ENCODE assay signal across 23 cellular contexts in genomic region chr10:11043446-11044127, GRCh38.
"Had no signal": no experiment of that assay in that cellular context is flagged by ENCODE, and none has a peak within 500 bp of the region (broad histone marks: within the 10 kb centered on the region; RNA-seq: fewer than 3 reads in every experiment).

No MANE protein-coding gene starts in this region.

- FAIRE-seq: endometrium, frontal cortex had no signal

- DNase-seq: effector CD8-positive, alpha-beta T cell; islet precursor cell; left lung; mesenchymal stem cell; midbrain; naive B cell; sigmoid colon; stimulated activated CD4-positive, alpha-beta T cell treated with anti-CD3 and anti-CD28 coated beads, Interleukin-2, amount 100 ng/mL, for 24 hours; stimulated activated CD4-positive, alpha-beta T cell treated with anti-CD3 and anti-CD28 coated beads, Interleukin-4, amount 100 ng/mL, for 4 hours; stimulated activated naive B cell treated with anti-CD40 and anti-IgM and Interleukin-4, amounts not matched to agents 10 μg/mL and 1 μg/mL and 100 μg/mL, for 72 hours; stimulated activated naive CD8-positive, alpha-beta T cell treated with anti-CD3 and anti-CD28 coated beads, Interleukin-15, amount 100 ng/mL, for 72 hours; testis; upper lobe of right lung had no signal

- ATAC-seq: esophagus mucosa; left lung; stimulated activated naive B cell treated with anti-CD40 and anti-IgM and Interleukin-4, amounts not matched to agents 10 μg/mL and 1 μg/mL and 100 μg/mL, for 72 hours; stimulated activated naive CD8-positive, alpha-beta T cell treated with anti-CD3 and anti-CD28 coated beads, Interleukin-15, amount 100 ng/mL, for 72 hours; upper lobe of right lung had no signal

- H3K27ac ChIP-seq: coronary artery, left lung, neutrophil, sigmoid colon, skin epidermis, testis, upper lobe of right lung, vagina had no signal

- H3K4me3 Mint-ChIP-seq: naive B cell; nephron; stimulated activated naive B cell treated with anti-CD40 and anti-IgM and Interleukin-4, amounts not matched to agents 10 μg/mL and 1 μg/mL and 100 μg/mL, for 72 hours; stimulated activated naive CD8-positive, alpha-beta T cell treated with anti-CD3 and anti-CD28 coated beads, Interleukin-15, amount 100 ng/mL, for 72 hours had no signal

- H3K36me3 ChIP-seq: left lung, neutrophil, sigmoid colon, vagina had no signal

- H3K4me1 Mint-ChIP-seq: naive B cell; stimulated activated naive B cell treated with anti-CD40 and anti-IgM and Interleukin-4, amounts not matched to agents 10 μg/mL and 1 μg/mL and 100 μg/mL, for 72 hours had no signal

- H3K27me3 ChIP-seq: left lung, sigmoid colon, testis, tibial nerve, upper lobe of right lung, vagina had no signal

- H3K9me3 ChIP-seq: left lung, neutrophil, sigmoid colon, testis, tibial nerve, upper lobe of right lung, vagina had no signal

- H3K9me3 Mint-ChIP-seq: naive B cell; nephron; stimulated activated naive B cell treated with anti-CD40 and anti-IgM and Interleukin-4, amounts not matched to agents 10 μg/mL and 1 μg/mL and 100 μg/mL, for 72 hours; stimulated activated naive CD8-positive, alpha-beta T cell treated with anti-CD3 and anti-CD28 coated beads, Interleukin-15, amount 100 ng/mL, for 72 hours had no signal

- H3K36me3 Mint-ChIP-seq: naive B cell; stimulated activated naive B cell treated with anti-CD40 and anti-IgM and Interleukin-4, amounts not matched to agents 10 μg/mL and 1 μg/mL and 100 μg/mL, for 72 hours had no signal

- H3K4me3 ChIP-seq: coronary artery, left lung, lung, sigmoid colon, skin epidermis, testis, tibial nerve, upper lobe of right lung, vagina had no signal
